In the genomic region with DNA sequence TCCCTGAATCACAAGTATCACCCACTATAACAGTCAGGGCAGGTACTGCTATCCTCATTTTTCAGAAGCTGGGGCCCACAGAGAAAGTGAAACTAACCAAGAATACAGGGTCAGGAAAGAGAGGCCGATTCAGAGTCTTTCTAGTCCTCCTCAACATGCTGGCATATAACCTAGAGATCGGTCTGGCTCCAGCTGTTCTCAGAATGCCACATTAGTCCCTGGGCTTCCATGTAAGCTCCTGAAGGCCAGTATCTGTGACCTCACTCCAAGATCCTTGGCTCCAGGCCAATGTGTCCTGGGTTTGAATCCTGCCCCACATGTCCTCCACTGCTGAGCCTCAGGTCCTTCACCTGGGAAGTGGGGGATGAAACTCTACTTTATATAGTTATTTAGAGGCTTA, we compare ENCODE assay signal across 22 cellular contexts. TPM values are rescaled to one million over a fixed set of nuclear protein-coding genes. Genes with fewer than 3 reads are reported as not detected.
"Had no signal": no experiment of that assay in that cellular context is flagged by ENCODE, and none has a peak within 500 bp of the region (broad histone marks: within the 10 kb centered on the region; RNA-seq: fewer than 3 reads in every experiment).

No MANE protein-coding gene starts in this region.

- H3K27ac ChIP-seq: adrenal gland, colonic mucosa, dorsolateral prefrontal cortex, esophagus muscularis mucosa, thoracic aorta, vagina had no signal

- H3K36me3 ChIP-seq: adrenal gland, colonic mucosa, esophagus muscularis mucosa, thoracic aorta, vagina had no signal

- DNase-seq: activated B cell treated with CpG ODN at 0.5 μM for 24 hours; activated CD4-positive, alpha-beta T cell treated with anti-CD3 and anti-CD28 coated beads for 36 hours; activated CD4-positive, alpha-beta T cell treated with anti-CD3 and anti-CD28 coated beads, Interleukin-2, amount 50 U/mL, for 4 hours; activated CD8-positive, alpha-beta memory T cell treated with anti-CD3 and anti-CD28 coated beads for 24 hours; activated CD8-positive, alpha-beta memory T cell treated with anti-CD3 and anti-CD28 coated beads, Interleukin-2, amount 50 U/mL, for 4 hours; activated naive CD4-positive, alpha-beta T cell; activated T-cell treated with anti-CD3 and anti-CD28 coated beads, Interleukin-2, amount 50 U/mL, for 24 hours; adrenal gland; colonic mucosa; dorsolateral prefrontal cortex; hippocampal formation; nephron progenitor cell; nucleus accumbens; stimulated activated CD4-positive, alpha-beta T cell treated with anti-CD3 and anti-CD28 coated beads, Interleukin-4, amount 100 ng/mL, for 24 hours; stimulated activated naive CD4-positive, alpha-beta T cell treated with Interleukin-2 at 50 U/mL for 16 hours had no signal

- ATAC-seq: activated CD4-positive, alpha-beta T cell treated with anti-CD3 and anti-CD28 coated beads for 36 hours; sciatic nerve had no signal

- H3K27me3 ChIP-seq: adrenal gland, colonic mucosa, dorsolateral prefrontal cortex, esophagus muscularis mucosa, vagina had no signal

- H3K9me3 ChIP-seq: adrenal gland, colonic mucosa, esophagus muscularis mucosa, thoracic aorta, vagina had no signal

- FAIRE-seq: astrocyte, frontal cortex had no signal

- H3K4me3 ChIP-seq: adrenal gland, colonic mucosa, dorsolateral prefrontal cortex, esophagus muscularis mucosa, thoracic aorta, vagina had no signal

- H3K4me1 ChIP-seq: adrenal gland, colonic mucosa, vagina had no signal

RNA-seq across cellular contexts. Expression of a gene that starts 50.4 kb away (rescaled TPM):
- total RNA-seq: activated CD4-positive, alpha-beta T cell treated with anti-CD3 and anti-CD28 coated beads for 36 hours; activated T-helper 2 cell treated with anti-CD3 and anti-CD28 coated beads, Interferon-gamma antibody, Interleukin-2, Interleukin-4, amounts not matched to agents 10 μg/mL and 5 μg/mL and 100 μg/mL, durations not matched to agents 14 hours and 24 hours and 36 hours had no signal
